In genomic region chr3:19711160-19711782, GRCh38 we compare ENCODE assay signal across 22 cellular contexts.
DNase-seq lines count a peak whose midpoint lies in the region; ATAC-seq and TF ChIP-seq lines count a peak whose summit lies in the region.
"Had no signal": no experiment of that assay in that cellular context is flagged by ENCODE, and none has a peak within 500 bp of the region (broad histone marks: within the 10 kb centered on the region; RNA-seq: fewer than 3 reads in every experiment).

No MANE protein-coding gene starts in this region.

- DNase-seq in WTC11 (ENCODE audit: low spot score) (no peak), NCI-H146 (lab: John Stamatoyannopoulos, UW) (no peak), NCI-H524 treated with DMSO at 0.1 percent for 48 hours (lab: John Stamatoyannopoulos, UW) (no peak), AG08395 (ENCODE audit: low spot score) (no peak)
- no peak for DNase-seq in activated naive CD4-positive, alpha-beta T cell treated with anti-CD3 and anti-CD28 coated beads, Interleukin-2, amount 50 U/mL, for 16 hours
- DNase-seq: activated CD4-positive, alpha-beta T cell treated with anti-CD3 and anti-CD28 coated beads for 4 hours; activated T-cell treated with anti-CD3 and anti-CD28 coated beads, Interleukin-2, amount 50 U/mL, for 24 hours; adrenal gland; CD4-positive, alpha-beta T cell; EL; GM23248; KG1; MM.1S; NCI-H1417 treated with DMSO at 0.1 percent for 48 hours; NCI-H2107; sigmoid colon; T-helper 1 cell; thyroid gland had no signal

- no peak for TF ChIP-seq CTCF in WTC11 (IDR thresholded peaks at IDR 0.05)

- H3K9me3 Mint-ChIP-seq in WTC11 = no peaks in the 10 kb centered on the region
- H3K9me3 Mint-ChIP-seq: activated T-cell treated with anti-CD3 and anti-CD28 coated beads, Interleukin-2, amount 50 U/mL, for 24 hours; brain; CD4-positive, alpha-beta T cell; stimulated activated naive CD8-positive, alpha-beta T cell treated with anti-CD3 and anti-CD28 coated beads, Interleukin-15, Interleukin-2, amounts not matched to agents 100 ng/mL and 50 ng/mL, for 24 hours had no signal

- CTCF ChIA-PET in WTC11 (lab: Charles Lee) = no interaction called here

- ATAC-seq in GM21367 (IDR thresholded peaks at IDR 0.05; ENCODE audit: unreplicated experiment) = peak; percentile 64
- ATAC-seq in HG02884 (IDR thresholded peaks at IDR 0.05; ENCODE audit: unreplicated experiment) = peak; percentile 73
- peak; percentile 84 for ATAC-seq in WTC11

- H3K4me1 Mint-ChIP-seq in WTC11 = peaks cover 16% of the 10 kb centered on the region

- POLR2A ChIA-PET in WTC11 (lab: Charles Lee) = no interaction called here

- H3K36me3 Mint-ChIP-seq in WTC11 = no peaks in the 10 kb centered on the region
- H3K36me3 Mint-ChIP-seq: brain had no signal

- no peaks in the 10 kb centered on the region for H3K27me3 Mint-ChIP-seq in WTC11 (ENCODE audit: low read depth)
- H3K27me3 Mint-ChIP-seq: activated T-cell treated with anti-CD3 and anti-CD28 coated beads, Interleukin-2, amount 50 U/mL, for 24 hours; brain; CD4-positive, alpha-beta T cell; stimulated activated naive CD8-positive, alpha-beta T cell treated with anti-CD3 and anti-CD28 coated beads, Interleukin-15, Interleukin-2, amounts not matched to agents 100 ng/mL and 50 ng/mL, for 24 hours had no signal

- no peak overlapping the region for H3K27ac Mint-ChIP-seq in WTC11
- H3K27ac Mint-ChIP-seq: activated T-cell treated with anti-CD3 and anti-CD28 coated beads, Interleukin-2, amount 50 U/mL, for 24 hours; brain; CD4-positive, alpha-beta T cell; stimulated activated naive CD8-positive, alpha-beta T cell treated with anti-CD3 and anti-CD28 coated beads, Interleukin-15, Interleukin-2, amounts not matched to agents 100 ng/mL and 50 ng/mL, for 24 hours had no signal

- no peak overlapping the region for H3K4me3 Mint-ChIP-seq in WTC11
- H3K4me3 Mint-ChIP-seq: activated T-cell treated with anti-CD3 and anti-CD28 coated beads, Interleukin-2, amount 50 U/mL, for 24 hours; brain; CD4-positive, alpha-beta T cell; stimulated activated naive CD8-positive, alpha-beta T cell treated with anti-CD3 and anti-CD28 coated beads, Interleukin-15, Interleukin-2, amounts not matched to agents 100 ng/mL and 50 ng/mL, for 24 hours had no signal

TF ChIP-seq in WTC11, 78 proteins besides CTCF, POLR2A, EP300 and RAD21:
- no peak for TF ChIP-seq PRRX2 (CRISPR knock-in tag; IDR thresholded peaks at IDR 0.05)
- no peak for TF ChIP-seq ATF3 (CRISPR knock-in tag; conservative IDR thresholded peaks at IDR 0.05)
- TF ChIP-seq AFF4 (CRISPR knock-in tag; IDR thresholded peaks at IDR 0.05; ENCODE audit: borderline replicate concordance) = no peak
- TF ChIP-seq USF1 (CRISPR knock-in tag; IDR thresholded peaks at IDR 0.05) = no peak
- TF ChIP-seq ELF4 (CRISPR knock-in tag; IDR thresholded peaks at IDR 0.05; ENCODE audit: low read depth) = no peak
- TF ChIP-seq TCF7 (CRISPR knock-in tag; IDR thresholded peaks at IDR 0.05; ENCODE audit: low read depth) = no peak
- no peak for TF ChIP-seq NFYB (CRISPR knock-in tag; conservative IDR thresholded peaks at IDR 0.05; ENCODE audit: low read depth)
- TF ChIP-seq E2F4 (CRISPR knock-in tag; IDR thresholded peaks at IDR 0.05; ENCODE audit: borderline replicate concordance, low read depth) = no peak
